In the genomic region with DNA sequence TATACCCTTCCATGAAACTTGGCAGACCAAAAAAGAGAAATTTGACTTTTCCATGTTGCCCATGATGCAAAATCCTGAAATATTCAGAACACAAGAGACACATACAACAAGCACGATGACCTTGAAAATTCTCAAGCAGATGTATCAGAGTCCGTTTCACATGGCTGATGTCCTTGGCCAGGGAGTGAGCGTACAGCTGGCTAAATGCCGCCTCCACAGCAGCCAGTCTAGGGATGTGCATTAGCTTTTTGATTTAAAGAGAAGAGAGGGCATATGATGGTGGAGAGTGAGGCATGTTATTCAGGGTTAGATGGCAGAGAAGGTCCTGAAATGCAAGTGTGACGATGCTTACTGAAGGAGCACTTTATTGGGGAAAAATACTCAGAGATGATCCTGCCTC, we compare ENCODE assay signal across 9 cellular contexts.
"Had no signal": no experiment of that assay in that cellular context is flagged by ENCODE, and none has a peak within 500 bp of the region (broad histone marks: within the 10 kb centered on the region; RNA-seq: fewer than 3 reads in every experiment).

No MANE protein-coding gene starts in this region.

- H3K9me3 Mint-ChIP-seq: IgD-negative memory B cell had no signal

- FAIRE-seq: HepG2, HTR-8/SVneo, K562 had no signal

- ATAC-seq: HepG2, K562 had no signal

- H3K27ac ChIP-seq: HL-60, KMS-11 had no signal

- H3K36me3 Mint-ChIP-seq: IgD-negative memory B cell had no signal

- DNase-seq: IMR-90, KBM-7, KG1 had no signal

- H3K9ac ChIP-seq: KMS-11 had no signal

- H3K4me3 ChIP-seq: K562 had no signal

- H3K4me1 Mint-ChIP-seq: IgD-negative memory B cell had no signal

- H3K4me2 ChIP-seq: KMS-11 had no signal

- H3K4me3 Mint-ChIP-seq: IgD-negative memory B cell had no signal

- H3K27ac Mint-ChIP-seq: IgD-negative memory B cell had no signal
